9 cellular contexts compared by ENCODE assay signal in the genomic region with DNA sequence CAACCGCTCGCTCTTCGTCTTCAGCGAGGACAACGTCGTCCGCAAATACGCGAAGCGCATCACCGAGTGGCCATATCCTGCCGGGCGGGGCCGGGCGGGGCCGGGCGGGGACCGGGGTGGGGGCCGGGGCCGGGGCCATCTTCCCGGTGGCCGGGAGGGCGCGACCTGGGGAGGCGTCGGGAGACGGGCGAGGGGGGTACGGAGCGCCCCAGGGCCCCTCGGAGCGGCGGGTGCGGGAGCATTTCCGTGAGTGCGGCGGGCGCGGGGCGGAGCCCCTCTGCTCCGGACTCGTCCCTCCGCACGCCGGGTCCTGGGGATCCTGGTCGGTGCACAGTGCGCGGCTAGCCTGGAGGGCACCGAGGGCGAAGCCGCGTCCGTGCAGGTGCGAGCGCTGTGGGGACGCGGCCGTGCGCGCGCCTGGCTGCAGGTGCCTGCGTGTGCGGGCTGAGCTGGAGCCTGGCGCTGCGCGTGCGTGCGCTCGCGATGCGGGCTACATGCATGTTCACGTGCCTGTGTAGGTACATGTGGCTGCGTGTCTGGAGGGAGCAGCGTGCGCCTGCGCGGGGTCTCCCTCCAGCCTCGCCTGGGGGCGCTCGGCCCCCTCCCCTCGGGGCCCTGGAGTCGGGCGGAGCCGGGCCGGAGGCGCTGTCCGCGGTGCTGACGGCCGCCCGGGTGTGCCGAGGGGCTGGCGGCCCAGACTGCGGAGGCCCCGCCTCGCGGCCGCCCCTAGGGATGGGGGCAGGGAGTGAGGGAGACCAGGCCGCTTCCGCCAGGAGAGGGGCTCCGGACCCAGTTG. TPM values are rescaled to one million over a fixed set of nuclear protein-coding genes. Genes with fewer than 3 reads are reported as not detected.
DNase-seq lines count a peak whose midpoint lies in the region; ATAC-seq, FAIRE-seq and TF ChIP-seq lines count a peak whose summit lies in the region.
"Had no signal": no experiment of that assay in that cellular context is flagged by ENCODE, and none has a peak within 500 bp of the region (broad histone marks: within the 10 kb centered on the region; RNA-seq: fewer than 3 reads in every experiment).

No MANE protein-coding gene starts in this region.

- no peak overlapping the region for H3K9ac ChIP-seq in kidney (ENCODE audit: low read length in 2 of 2)

- no peak overlapping the region for H3K27ac Mint-ChIP-seq in activated CD4-positive, alpha-beta T cell treated with anti-CD3 and anti-CD28 coated beads, Interleukin-2, amount 10 ng/mL, durations not matched to agents 24 days and 14 days
- H3K27ac Mint-ChIP-seq in activated CD8-positive, alpha-beta T cell treated with anti-CD3 and anti-CD28 coated beads for 36 hours, result no peak overlapping the region
- H3K27ac Mint-ChIP-seq: natural killer cell treated with Interleukin-12 subunit alpha and Interleukin-12 subunit beta and Interleukin-15 and Interleukin-18, amount 100 ng/mL, for 72 hours had no signal

- H3K36me3 ChIP-seq in psoas muscle (ENCODE audit: insufficient read depth in 1 of 2, low read depth in 1 of 2) (no peaks in the 10 kb centered on the region), kidney (ENCODE audit: control insufficient read depth in 1 of 2, insufficient read depth in 2 of 2, low read length in 2 of 2) (no peaks in the 10 kb centered on the region)

- H3K4me3 ChIP-seq in psoas muscle (peak overlapping the region; percentile 52), kidney (ENCODE audit: low read length in 2 of 2) (no peak overlapping the region)

- H3K9me3 ChIP-seq in psoas muscle (no peaks in the 10 kb centered on the region), kidney (ENCODE audit: control insufficient read depth in 1 of 2, low read length in 2 of 2) (no peaks in the 10 kb centered on the region)

- H3K27me3 Mint-ChIP-seq in activated CD4-positive, alpha-beta T cell treated with anti-CD3 and anti-CD28 coated beads, Interleukin-2, amount 10 ng/mL, durations not matched to agents 24 days and 14 days, result peaks cover 7% of the 10 kb centered on the region
- H3K27me3 Mint-ChIP-seq in activated CD8-positive, alpha-beta T cell treated with anti-CD3 and anti-CD28 coated beads for 36 hours, result peaks cover 38% of the 10 kb centered on the region

- peak; percentile 81 for ATAC-seq in activated CD8-positive, alpha-beta T cell treated with anti-CD3 and anti-CD28 coated beads for 36 hours
- peak in 2 of 4 donors; percentile 64 to 67 for ATAC-seq in psoas muscle

- POLR2A ChIA-PET in activated CD8-positive, alpha-beta T cell treated with anti-CD3 and anti-CD28 coated beads for 36 hours (lab: Charles Lee), result no interaction called here

- FAIRE-seq in frontal cortex (lab: Jason Lieb, UNC) (no peak), kidney (lab: Jason Lieb, UNC) (no peak)

- no peak for TF ChIP-seq CTCF in activated CD8-positive, alpha-beta T cell treated with anti-CD3 and anti-CD28 coated beads for 36 hours (IDR thresholded peaks at IDR 0.05)
- TF ChIP-seq CTCF in psoas muscle (IDR thresholded peaks at IDR 0.05), result no peak
- TF ChIP-seq CTCF in kidney (IDR thresholded peaks at IDR 0.05; ENCODE audit: borderline replicate concordance, extremely low read depth, insufficient read depth), result no peak

- H3K27ac ChIP-seq in psoas muscle (no peak overlapping the region), kidney (ENCODE audit: low read depth in 2 of 2, low read length in 2 of 2) (no peak overlapping the region)

- H3K4me1 ChIP-seq in psoas muscle, result no peaks in the 10 kb centered on the region
- H3K4me1 ChIP-seq in kidney (ENCODE audit: control insufficient read depth in 1 of 2, insufficient read depth in 1 of 2, low read depth in 1 of 2, low read length in 2 of 2), result peaks cover 0 to 4% of the 10 kb centered on the region in 2 donors

- DNase-seq in activated CD4-positive, alpha-beta T cell treated with anti-CD3 and anti-CD28 coated beads, Interleukin-2, amount 10 ng/mL, durations not matched to agents 24 days and 14 days, result peak; percentile 83
- DNase-seq in activated CD4-positive, alpha-beta T cell treated with anti-CD3 and anti-CD28 coated beads, Interleukin-2, amount 50 U/mL, for 1 hour, result no peak
- DNase-seq in activated CD8-positive, alpha-beta T cell treated with anti-CD3 and anti-CD28 coated beads for 36 hours, result peak; percentile 36
- DNase-seq in frontal cortex (ENCODE audit: low spot score in 2 of 2) (peak; percentile 68 to 70), psoas muscle (no peak), mesenteric fat pad (ENCODE audit: low spot score) (no peak), kidney (no peak), NCI-H187 treated with DMSO at 0.1 percent for 48 hours (lab: John Stamatoyannopoulos, UW) (no peak)

- H3K4me1 Mint-ChIP-seq in activated CD4-positive, alpha-beta T cell treated with anti-CD3 and anti-CD28 coated beads, Interleukin-2, amount 10 ng/mL, durations not matched to agents 24 days and 14 days, result peaks cover 3% of the 10 kb centered on the region
- H3K4me1 Mint-ChIP-seq in activated CD8-positive, alpha-beta T cell treated with anti-CD3 and anti-CD28 coated beads for 36 hours (ENCODE audit: low read depth), result peaks cover 2% of the 10 kb centered on the region

- CTCF ChIA-PET in activated CD8-positive, alpha-beta T cell treated with anti-CD3 and anti-CD28 coated beads for 36 hours (lab: Charles Lee), result no interaction called here

- H3K36me3 Mint-ChIP-seq in activated CD4-positive, alpha-beta T cell treated with anti-CD3 and anti-CD28 coated beads, Interleukin-2, amount 10 ng/mL, durations not matched to agents 24 days and 14 days (ENCODE audit: low read depth), result peaks cover 2% of the 10 kb centered on the region
- no peaks in the 10 kb centered on the region for H3K36me3 Mint-ChIP-seq in activated CD8-positive, alpha-beta T cell treated with anti-CD3 and anti-CD28 coated beads for 36 hours (ENCODE audit: low read depth)
- H3K36me3 Mint-ChIP-seq: natural killer cell treated with Interleukin-12 subunit alpha and Interleukin-12 subunit beta and Interleukin-15 and Interleukin-18, amount 100 ng/mL, for 72 hours had no signal

- 1 to 2% (median 2%) methylated on average over 47 to 96 of the region's 101 CpGs for WGBS in psoas muscle, 3 donors

- no peak overlapping the region for H3K4me3 Mint-ChIP-seq in activated CD4-positive, alpha-beta T cell treated with anti-CD3 and anti-CD28 coated beads, Interleukin-2, amount 10 ng/mL, durations not matched to agents 24 days and 14 days
- no peak overlapping the region for H3K4me3 Mint-ChIP-seq in activated CD8-positive, alpha-beta T cell treated with anti-CD3 and anti-CD28 coated beads for 36 hours
- H3K4me3 Mint-ChIP-seq: natural killer cell treated with Interleukin-12 subunit alpha and Interleukin-12 subunit beta and Interleukin-15 and Interleukin-18, amount 100 ng/mL, for 72 hours had no signal

- peaks cover 0 to 57% (median 27%) of the 10 kb centered on the region in 3 donors for H3K27me3 ChIP-seq in psoas muscle (ENCODE audit: insufficient read depth in 3 of 3, low read length in 2 of 3)

- H3K9me3 Mint-ChIP-seq in activated CD4-positive, alpha-beta T cell treated with anti-CD3 and anti-CD28 coated beads, Interleukin-2, amount 10 ng/mL, durations not matched to agents 24 days and 14 days, result no peaks in the 10 kb centered on the region
- H3K9me3 Mint-ChIP-seq in activated CD8-positive, alpha-beta T cell treated with anti-CD3 and anti-CD28 coated beads for 36 hours, result no peaks in the 10 kb centered on the region
- H3K9me3 Mint-ChIP-seq: natural killer cell treated with Interleukin-12 subunit alpha and Interleukin-12 subunit beta and Interleukin-15 and Interleukin-18, amount 100 ng/mL, for 72 hours had no signal

- intact Hi-C loops in activated CD4-positive, alpha-beta T cell treated with anti-CD3 and anti-CD28 coated beads, Interleukin-2, amount 10 ng/mL, durations not matched to agents 24 days and 14 days (cut with micrococcal nuclease), result no loop called here
- intact Hi-C loops in activated CD8-positive, alpha-beta T cell treated with anti-CD3 and anti-CD28 coated beads for 36 hours (cut with micrococcal nuclease), result no loop called here
- intact Hi-C loops in psoas muscle (cut with DNase I), result no loop called here
- intact Hi-C loops in kidney (cut with DNase I), result no loop called here

RNA-seq across cellular contexts. Expression of a gene that starts 0.8 kb away (rescaled TPM):
- total RNA-seq in activated CD4-positive, alpha-beta T cell treated with anti-CD3 and anti-CD28 coated beads, Interleukin-2, amount 10 ng/mL, durations not matched to agents 24 days and 14 days, result not detected in 2 replicates
- not detected for total RNA-seq in activated CD8-positive, alpha-beta T cell treated with anti-CD3 and anti-CD28 coated beads for 36 hours
- total RNA-seq in frontal cortex (31.4 TPM), psoas muscle (under 1 TPM in 1 of 4 donors, not detected in 3; 0.02 TPM), mesenteric fat pad (not detected), kidney (0.03 TPM)
- polyA plus RNA-seq in psoas muscle (under 1 TPM in 1 of 3 donors, not detected in 2; 0.01 TPM), kidney (ENCODE audit: insufficient read depth, low read depth, low replicate concordance) (not detected)

Comparison
In these comparisons a context has a peak if more than half of its experiments do, and no peak if none do; other contexts are left out.
1. DNase-seq: peak in activated CD4-positive, alpha-beta T cell treated with anti-CD3 and anti-CD28 coated beads, Interleukin-2, amount 10 ng/mL, durations not matched to agents 24 days and 14 days (single experiment), activated CD8-positive, alpha-beta T cell treated with anti-CD3 and anti-CD28 coated beads for 36 hours (single experiment) and frontal cortex (2 of 2); none in activated CD4-positive, alpha-beta T cell treated with anti-CD3 and anti-CD28 coated beads, Interleukin-2, amount 50 U/mL, for 1 hour (single experiment), psoas muscle (0 of 2), mesenteric fat pad (single experiment), kidney (single experiment) and NCI-H187 treated with DMSO at 0.1 percent for 48 hours (single experiment).
2. RNA of a gene that starts 0.8 kb away (total RNA-seq): 31.4 TPM in frontal cortex (single experiment); 0.03 TPM in kidney (single experiment), not detected in activated CD8-positive, alpha-beta T cell treated with anti-CD3 and anti-CD28 coated beads for 36 hours, 0.02 TPM in psoas muscle, not detected in activated CD4-positive, alpha-beta T cell treated with anti-CD3 and anti-CD28 coated beads, Interleukin-2, amount 10 ng/mL, durations not matched to agents 24 days and 14 days and not detected in mesenteric fat pad (single experiment); every median in the first group is over 10 times any median in the second.